12 cellular contexts compared by ENCODE assay signal in genomic region chr7:23349484-23350157, GRCh38. TPM values are rescaled to one million over a fixed set of nuclear protein-coding genes. Genes with fewer than 3 reads are reported as not detected.
DNase-seq lines count a peak whose midpoint lies in the region; ATAC-seq, FAIRE-seq and TF ChIP-seq lines count a peak whose summit lies in the region.
"Had no signal": no experiment of that assay in that cellular context is flagged by ENCODE, and none has a peak within 500 bp of the region (broad histone marks: within the 10 kb centered on the region; RNA-seq: fewer than 3 reads in every experiment).

No MANE protein-coding gene starts in this region.

- ATAC-seq in stimulated activated naive CD8-positive, alpha-beta T cell treated with anti-CD3 and anti-CD28 coated beads, Interleukin-15, amount 100 ng/mL, for 72 hours = no peak
- no peak for ATAC-seq in HG03521 (IDR thresholded peaks at IDR 0.05; ENCODE audit: unreplicated experiment)
- ATAC-seq: stimulated activated naive CD8-positive, alpha-beta T cell treated with anti-CD3 and anti-CD28 coated beads, Interleukin-15, Interleukin-2, amounts not matched to agents 100 U/mL and 50 U/mL, for 24 hours had no signal

- peak overlapping the region; percentile 63 for H3K27ac Mint-ChIP-seq in osteocyte (ENCODE audit: unreplicated experiment)
- no peak overlapping the region for H3K27ac Mint-ChIP-seq in stimulated activated naive CD8-positive, alpha-beta T cell treated with anti-CD3 and anti-CD28 coated beads, Interleukin-15, amount 100 ng/mL, for 72 hours

- FAIRE-seq in RCC 7860 (lab: Jason Lieb, UNC) = peak; percentile 61

- H3K27ac ChIP-seq in epithelial cell of prostate = peak overlapping the region; percentile 8
- H3K27ac ChIP-seq: hepatocyte had no signal

- peaks cover 54% of the 10 kb centered on the region for H3K4me1 Mint-ChIP-seq in osteocyte (ENCODE audit: unreplicated experiment)
- H3K4me1 Mint-ChIP-seq in stimulated activated naive CD8-positive, alpha-beta T cell treated with anti-CD3 and anti-CD28 coated beads, Interleukin-15, amount 100 ng/mL, for 72 hours = peaks cover 52% of the 10 kb centered on the region

- no peaks in the 10 kb centered on the region for H3K27me3 Mint-ChIP-seq in osteocyte (ENCODE audit: unreplicated experiment)
- peaks cover 8% of the 10 kb centered on the region for H3K27me3 Mint-ChIP-seq in stimulated activated naive CD8-positive, alpha-beta T cell treated with anti-CD3 and anti-CD28 coated beads, Interleukin-15, amount 100 ng/mL, for 72 hours

- H3K4me3 Mint-ChIP-seq in osteocyte (ENCODE audit: unreplicated experiment) = no peak overlapping the region
- H3K4me3 Mint-ChIP-seq in stimulated activated naive CD8-positive, alpha-beta T cell treated with anti-CD3 and anti-CD28 coated beads, Interleukin-15, amount 100 ng/mL, for 72 hours = no peak overlapping the region

- TF ChIP-seq CTCF in osteocyte (IDR thresholded peaks at IDR 0.05) = no peak

- peaks cover 29% of the 10 kb centered on the region for H3K36me3 Mint-ChIP-seq in osteocyte (ENCODE audit: unreplicated experiment)

- DNase-seq in GM04503 (ENCODE audit: low read depth) (peak; percentile 49), RCC 7860 (ENCODE audit: low spot score) (peak; percentile 54), epithelial cell of prostate (ENCODE audit: low read depth, low spot score) (no peak), osteocyte (ENCODE audit: extremely low spot score, unreplicated experiment) (no peak), NCI-H526 treated with DMSO at 0.1 percent for 48 hours (lab: John Stamatoyannopoulos, UW) (no peak), NOMO-1 treated with dmso at 0.1 percent for 144 hours (lab: John Stamatoyannopoulos, UW; ENCODE audit: unreplicated experiment) (no peak)
- no peak for DNase-seq in stimulated activated naive CD8-positive, alpha-beta T cell treated with anti-CD3 and anti-CD28 coated beads, Interleukin-15, amount 100 ng/mL, for 72 hours
- DNase-seq: activated CD8-positive, alpha-beta memory T cell treated with anti-CD3 and anti-CD28 coated beads, Interleukin-2, amount 50 U/mL, for 4 hours; NCI-H2227 treated with DMSO at 0.1 percent for 48 hours; stimulated activated naive CD8-positive, alpha-beta T cell treated with anti-CD3 and anti-CD28 coated beads, Interleukin-15, Interleukin-2, amounts not matched to agents 100 U/mL and 50 U/mL, for 24 hours had no signal

- no peaks in the 10 kb centered on the region for H3K9me3 Mint-ChIP-seq in osteocyte (ENCODE audit: unreplicated experiment)
- H3K9me3 Mint-ChIP-seq in stimulated activated naive CD8-positive, alpha-beta T cell treated with anti-CD3 and anti-CD28 coated beads, Interleukin-15, amount 100 ng/mL, for 72 hours = no peaks in the 10 kb centered on the region

RNA-seq across cellular contexts. Expression of gene MALSU1, which starts 50.5 kb away (rescaled TPM):
- total RNA-seq in osteocyte = 44.8 and 46.2 TPM in 2 replicates

Comparison
In these comparisons a context has a peak if more than half of its experiments do, and no peak if none do; other contexts are left out.
1. DNase-seq: peak in GM04503 (single experiment) and RCC 7860 (single experiment); none in epithelial cell of prostate (single experiment), osteocyte (single experiment), NCI-H526 treated with DMSO at 0.1 percent for 48 hours (single experiment), stimulated activated naive CD8-positive, alpha-beta T cell treated with anti-CD3 and anti-CD28 coated beads, Interleukin-15, amount 100 ng/mL, for 72 hours (0 of 2) and NOMO-1 treated with dmso at 0.1 percent for 144 hours (single experiment).